9 cellular contexts compared by ENCODE assay signal in the genomic region with DNA sequence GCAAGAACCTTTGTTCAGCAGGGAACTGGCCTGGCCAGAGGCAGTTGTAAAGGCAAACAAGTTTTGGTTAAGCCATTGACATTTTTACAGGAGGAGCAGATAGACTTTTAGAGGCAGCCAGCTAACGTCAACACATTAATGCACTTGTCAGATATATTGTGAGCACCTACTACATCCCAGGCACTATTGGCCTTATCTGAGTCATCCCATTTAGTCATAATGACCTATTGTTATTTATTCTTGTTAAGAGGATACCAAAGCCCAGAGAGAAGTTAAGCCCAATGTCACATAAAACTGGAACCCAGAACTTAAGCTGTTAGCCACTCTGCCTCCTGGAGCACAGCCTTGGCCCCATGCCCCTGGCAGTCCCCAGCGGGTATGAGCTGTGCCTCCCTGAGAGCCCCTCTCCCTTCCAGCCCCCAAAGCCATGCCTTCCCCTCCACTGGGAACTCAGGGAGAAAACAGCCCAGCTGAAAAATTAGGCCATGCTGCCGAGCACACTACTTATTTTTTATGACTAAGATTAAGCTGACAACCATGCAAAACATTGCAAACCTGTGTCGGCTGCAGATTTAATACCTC. TPM values are rescaled to one million over a fixed set of nuclear protein-coding genes. Genes with fewer than 3 reads are reported as not detected.
DNase-seq lines count a peak whose midpoint lies in the region; ATAC-seq and TF ChIP-seq lines count a peak whose summit lies in the region.
"Had no signal": no experiment of that assay in that cellular context is flagged by ENCODE, and none has a peak within 500 bp of the region (broad histone marks: within the 10 kb centered on the region; RNA-seq: fewer than 3 reads in every experiment).

No MANE protein-coding gene starts in this region.

- no peak overlapping the region for H3K4me3 ChIP-seq in right cardiac atrium (ENCODE audit: low read length)
- no peak overlapping the region for H3K4me3 ChIP-seq in colonic mucosa
- H3K4me3 ChIP-seq in naive thymus-derived CD4-positive, alpha-beta T cell (ENCODE audit: low read length) = no peak overlapping the region

- peaks cover 13% of the 10 kb centered on the region for H3K4me1 ChIP-seq in right cardiac atrium (ENCODE audit: control insufficient read depth, insufficient read depth, low read length)
- no peaks in the 10 kb centered on the region for H3K4me1 ChIP-seq in colonic mucosa
- H3K4me1 ChIP-seq in naive thymus-derived CD4-positive, alpha-beta T cell (ENCODE audit: control insufficient read depth in 2 of 2, insufficient read depth in 2 of 2, low read length in 2 of 2) = peaks cover 0 to 36% of the 10 kb centered on the region in 2 donors

- POLR2A ChIA-PET in naive thymus-derived CD4-positive, alpha-beta T cell (lab: Charles Lee) = interaction anchor here (0.5 to 4.5 kb wide), 6 partner anchors 26 to 1695 kb away, joined by 3 to 26 read pairs (median 3); a partner anchor contains a TSS

- no peak overlapping the region for H3K9ac ChIP-seq in colonic mucosa (ENCODE audit: low read depth in 2 of 2, low read length in 2 of 2)

- H3K27me3 Mint-ChIP-seq in naive thymus-derived CD4-positive, alpha-beta T cell = no peaks in the 10 kb centered on the region
- no peaks in the 10 kb centered on the region for H3K27me3 Mint-ChIP-seq in natural killer cell treated with Interleukin-12 subunit alpha and Interleukin-12 subunit beta and Interleukin-15 and Interleukin-18, amount 100 ng/mL, for 72 hours

- 56% methylated on average over 4 of the region's 4 CpGs for WGBS in right cardiac atrium

- no peaks in the 10 kb centered on the region for H3K9me3 ChIP-seq in right cardiac atrium (ENCODE audit: control insufficient read depth, low read length)
- H3K9me3 ChIP-seq in colonic mucosa = no peaks in the 10 kb centered on the region
- H3K9me3 ChIP-seq in naive thymus-derived CD4-positive, alpha-beta T cell (ENCODE audit: control insufficient read depth in 2 of 3, low read length in 3 of 3) = no peaks in the 10 kb centered on the region

- no peaks in the 10 kb centered on the region for H3K9me3 Mint-ChIP-seq in naive thymus-derived CD4-positive, alpha-beta T cell
- no peaks in the 10 kb centered on the region for H3K9me3 Mint-ChIP-seq in natural killer cell treated with Interleukin-12 subunit alpha and Interleukin-12 subunit beta and Interleukin-15 and Interleukin-18, amount 100 ng/mL, for 72 hours

- ATAC-seq in right cardiac atrium (no peak), HG03354 (IDR thresholded peaks at IDR 0.05; ENCODE audit: poor library complexity, severe bottlenecking, unreplicated experiment) (no peak)
- ATAC-seq in naive thymus-derived CD4-positive, alpha-beta T cell = no peak
- no peak for ATAC-seq in natural killer cell treated with Interleukin-12 subunit alpha and Interleukin-12 subunit beta and Interleukin-15 and Interleukin-18, amount 100 ng/mL, for 72 hours

- H3K27ac Mint-ChIP-seq in naive thymus-derived CD4-positive, alpha-beta T cell = peak overlapping the region in 8 of 9 donors; percentile 71 to 100 (median 98)
- no peak overlapping the region for H3K27ac Mint-ChIP-seq in natural killer cell treated with Interleukin-12 subunit alpha and Interleukin-12 subunit beta and Interleukin-15 and Interleukin-18, amount 100 ng/mL, for 72 hours

- TF ChIP-seq CTCF in colonic mucosa (IDR thresholded peaks at IDR 0.05) = no peak

- intact Hi-C loops in right cardiac atrium (cut with DNase I) = no loop called here
- intact Hi-C loops in cardiac septum (cut with DNase I) = no loop called here
- intact Hi-C loops in colonic mucosa (cut with DNase I) = no loop called here
- intact Hi-C loops in naive thymus-derived CD4-positive, alpha-beta T cell (cut with micrococcal nuclease) = loop anchor here in 1 of 2 donors (1.0 to 5.0 kb wide), 5 partner anchors 15 to 217 kb away; a partner anchor contains a TSS

- peaks cover 0 to 8% (median 4%) of the 10 kb centered on the region in 5 donors for H3K36me3 Mint-ChIP-seq in naive thymus-derived CD4-positive, alpha-beta T cell
- H3K36me3 Mint-ChIP-seq in natural killer cell treated with Interleukin-12 subunit alpha and Interleukin-12 subunit beta and Interleukin-15 and Interleukin-18, amount 100 ng/mL, for 72 hours = no peaks in the 10 kb centered on the region

- peak overlapping the region; percentile 63 for H3K27ac ChIP-seq in right cardiac atrium (ENCODE audit: low read length)
- no peak overlapping the region for H3K27ac ChIP-seq in colonic mucosa
- H3K27ac ChIP-seq in naive thymus-derived CD4-positive, alpha-beta T cell (ENCODE audit: low read depth, low read length) = peak overlapping the region; percentile 89

- H3K27me3 ChIP-seq in right cardiac atrium (ENCODE audit: control insufficient read depth, insufficient read depth) = no peaks in the 10 kb centered on the region
- no peaks in the 10 kb centered on the region for H3K27me3 ChIP-seq in colonic mucosa
- no peaks in the 10 kb centered on the region for H3K27me3 ChIP-seq in naive thymus-derived CD4-positive, alpha-beta T cell (ENCODE audit: control insufficient read depth in 2 of 2, insufficient read depth in 2 of 2, low read length in 2 of 2)

- peak in 1 of 3 donors; percentile 61 for DNase-seq in right cardiac atrium
- no peak for DNase-seq in cardiac septum (ENCODE audit: low spot score)
- peak; percentile 19 for DNase-seq in colonic mucosa
- no peak for DNase-seq in naive thymus-derived CD4-positive, alpha-beta T cell
- no peak for DNase-seq in NCI-H2227 treated with DMSO at 0.1 percent for 48 hours (lab: John Stamatoyannopoulos, UW)
- no peak for DNase-seq in natural killer cell treated with Interleukin-12 subunit alpha and Interleukin-12 subunit beta and Interleukin-15 and Interleukin-18, amount 100 ng/mL, for 72 hours (ENCODE audit: low spot score)
- no peak for DNase-seq in NCI-H526 treated with DMSO at 0.1 percent for 48 hours (lab: John Stamatoyannopoulos, UW)
- DNase-seq: GDM1 had no signal

- peaks cover 7 to 48% (median 43%) of the 10 kb centered on the region in 7 donors for H3K4me1 Mint-ChIP-seq in naive thymus-derived CD4-positive, alpha-beta T cell
- H3K4me1 Mint-ChIP-seq in natural killer cell treated with Interleukin-12 subunit alpha and Interleukin-12 subunit beta and Interleukin-15 and Interleukin-18, amount 100 ng/mL, for 72 hours (ENCODE audit: low read depth in 2 of 2) = peaks cover 0 to 4% of the 10 kb centered on the region in 2 donors

- no peaks in the 10 kb centered on the region for H3K36me3 ChIP-seq in colonic mucosa
- H3K36me3 ChIP-seq in naive thymus-derived CD4-positive, alpha-beta T cell (ENCODE audit: control insufficient read depth in 2 of 3, insufficient read depth in 3 of 3, low read length in 3 of 3) = peaks cover 0 to 13% (median 0%) of the 10 kb centered on the region in 3 experiments

- CTCF ChIA-PET in naive thymus-derived CD4-positive, alpha-beta T cell (lab: Charles Lee) = interaction anchor here (0.8 to 1.6 kb wide), 3 partner anchors 11 to 43 kb away, joined by 3 to 4 read pairs (median 3); no protein-coding TSS in a partner anchor

- H3K4me3 Mint-ChIP-seq in naive thymus-derived CD4-positive, alpha-beta T cell = peak overlapping the region in 6 of 10 donors; percentile 12 to 73 (median 47)
- H3K4me3 Mint-ChIP-seq in natural killer cell treated with Interleukin-12 subunit alpha and Interleukin-12 subunit beta and Interleukin-15 and Interleukin-18, amount 100 ng/mL, for 72 hours = no peak overlapping the region

RNA-seq across cellular contexts. Expression of a gene that starts 32.7 kb away (rescaled TPM):
- total RNA-seq in right cardiac atrium (100 to 1,000 TPM; 104 to 120 (median 109) TPM), cardiac septum (99.6 TPM), colonic mucosa (10 to 100 TPM; 64.9 to 79.6 TPM)
- polyA plus RNA-seq in right cardiac atrium = 71.4 TPM
- 10 to 100 TPM; 55.2 to 88.7 (median 59.1) TPM for total RNA-seq in naive thymus-derived CD4-positive, alpha-beta T cell
- polyA plus RNA-seq in naive thymus-derived CD4-positive, alpha-beta T cell = 10 to 100 TPM; 23.9 to 50.5 TPM
- 10 to 100 TPM; 50.2 to 78.5 TPM for total RNA-seq in natural killer cell treated with Interleukin-12 subunit alpha and Interleukin-12 subunit beta and Interleukin-15 and Interleukin-18, amount 100 ng/mL, for 72 hours

Comparison
In these comparisons a context has a peak if more than half of its experiments do, and no peak if none do; other contexts are left out.
1. H3K27ac Mint-ChIP-seq: peak in naive thymus-derived CD4-positive, alpha-beta T cell (8 of 9); none in natural killer cell treated with Interleukin-12 subunit alpha and Interleukin-12 subunit beta and Interleukin-15 and Interleukin-18, amount 100 ng/mL, for 72 hours (0 of 2).